ENCODE assay signal across 13 cellular contexts in the genomic region with DNA sequence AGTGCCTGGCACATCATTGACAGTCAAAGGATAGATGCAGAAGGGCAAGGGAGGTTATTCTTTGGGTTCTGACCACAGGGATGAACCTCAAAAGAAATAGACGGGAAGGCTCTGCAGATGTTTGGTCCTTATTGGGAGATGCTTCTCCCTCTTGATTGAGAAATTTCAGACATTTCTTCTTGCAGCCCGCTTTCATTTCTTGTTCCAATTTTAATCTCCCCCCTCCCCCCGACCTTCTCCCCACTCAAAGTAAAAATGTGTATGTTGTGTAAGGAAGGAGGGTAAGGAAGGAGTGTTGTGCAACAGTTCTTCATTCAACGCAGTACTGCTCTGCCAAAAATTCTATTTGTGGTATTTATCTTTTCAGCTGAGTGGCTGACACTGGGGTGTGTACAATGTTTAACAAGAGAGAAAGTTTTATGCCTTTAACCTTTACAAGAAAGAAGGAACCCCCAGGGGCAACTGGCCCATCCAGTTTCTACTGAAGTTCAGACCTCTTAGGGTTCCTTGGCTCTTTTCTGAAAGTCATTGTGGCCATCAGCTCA. TPM values are rescaled to one million over a fixed set of nuclear protein-coding genes. Genes with fewer than 3 reads are reported as not detected.
DNase-seq lines count a peak whose midpoint lies in the region; ATAC-seq, FAIRE-seq and TF ChIP-seq lines count a peak whose summit lies in the region.
"Had no signal": no experiment of that assay in that cellular context is flagged by ENCODE, and none has a peak within 500 bp of the region (broad histone marks: within the 10 kb centered on the region; RNA-seq: fewer than 3 reads in every experiment).

No MANE protein-coding gene starts in this region.

- DNase-seq in AG04450 (ENCODE audit: low read depth, low spot score) (peak; percentile 30), bronchial epithelial cell (ENCODE audit: low read depth) (peak; percentile 33), lower lobe of right lung (peak; percentile 51), MM.1S (no peak), urothelium cell line (ENCODE audit: low spot score) (no peak)
- DNase-seq: activated naive CD4-positive, alpha-beta T cell treated with Interleukin-2 at 50 U/mL for 16 hours; spleen had no signal

- H3K4me3 ChIP-seq in AG04450 (ENCODE audit: low read depth, low read length) (no peak overlapping the region), Loucy (ENCODE audit: low read length, poor library complexity, severe bottlenecking) (no peak overlapping the region), bronchial epithelial cell (ENCODE audit: low read depth, low read length) (no peak overlapping the region), lower lobe of right lung (no peak overlapping the region), MM.1S (ENCODE audit: low read length) (no peak overlapping the region)
- H3K4me3 ChIP-seq: SJSA1, spleen had no signal

- H3K9ac ChIP-seq in Loucy (ENCODE audit: low read depth, low read length, poor library complexity, severe bottlenecking), result no peak overlapping the region
- no peak overlapping the region for H3K9ac ChIP-seq in MM.1S (ENCODE audit: low read length)

- CTCF ChIA-PET in AG04450 (lab: Charles Lee), result interaction anchor here (1.0 kb wide), 1 partner anchor 55 kb away, joined by 3 read pairs; no protein-coding TSS in a partner anchor

- H3K27me3 ChIP-seq in AG04450 (ENCODE audit: control insufficient read depth, insufficient read depth, low read length) (no peaks in the 10 kb centered on the region), Loucy (ENCODE audit: insufficient read depth, low read length, poor library complexity, severe bottlenecking) (no peaks in the 10 kb centered on the region), bronchial epithelial cell (ENCODE audit: control insufficient read depth, insufficient read depth, low read length) (peaks cover 2% of the 10 kb centered on the region), lower lobe of right lung (ENCODE audit: low read depth) (no peaks in the 10 kb centered on the region), MM.1S (replicated peaks; ENCODE audit: insufficient read depth, low read length) (no peaks in the 10 kb centered on the region)
- H3K27me3 ChIP-seq: SJSA1, spleen had no signal

- H3K36me3 ChIP-seq in Loucy (ENCODE audit: insufficient read depth, low read length), result no peaks in the 10 kb centered on the region
- H3K36me3 ChIP-seq in bronchial epithelial cell (ENCODE audit: control insufficient read depth, insufficient read depth, low read length), result no peaks in the 10 kb centered on the region
- H3K36me3 ChIP-seq in lower lobe of right lung, result no peaks in the 10 kb centered on the region
- H3K36me3 ChIP-seq in MM.1S (replicated peaks; ENCODE audit: insufficient read depth, low read length), result no peaks in the 10 kb centered on the region
- H3K36me3 ChIP-seq: SJSA1, spleen had no signal

- H3K27ac ChIP-seq in AG04450 (ENCODE audit: low read depth, low read length), result no peak overlapping the region
- peak overlapping the region; percentile 32 for H3K27ac ChIP-seq in lower lobe of right lung
- no peak overlapping the region for H3K27ac ChIP-seq in MM.1S (ENCODE audit: low read length)
- H3K27ac ChIP-seq: C4-2B, SJSA1 had no signal

- H4K20me1 ChIP-seq in Loucy (ENCODE audit: insufficient read depth, low read length, poor library complexity, severe bottlenecking) (no peaks in the 10 kb centered on the region), MM.1S (ENCODE audit: insufficient read depth, low read length) (no peaks in the 10 kb centered on the region)

- H3K9me3 ChIP-seq in AG04450 (ENCODE audit: control insufficient read depth, insufficient read depth, low read length) (no peaks in the 10 kb centered on the region), Loucy (ENCODE audit: insufficient read depth, low read depth, low read length) (no peaks in the 10 kb centered on the region), lower lobe of right lung (no peaks in the 10 kb centered on the region), MM.1S (replicated peaks; ENCODE audit: insufficient read depth, low read length) (no peaks in the 10 kb centered on the region)
- H3K9me3 ChIP-seq: SJSA1, spleen had no signal

- H3K79me2 ChIP-seq in Loucy (ENCODE audit: insufficient read depth, low read length), result no peaks in the 10 kb centered on the region
- H3K79me2 ChIP-seq in MM.1S (ENCODE audit: low read length), result no peaks in the 10 kb centered on the region

- H3K9me2 ChIP-seq in Loucy (replicated peaks; ENCODE audit: low read depth, low read length) (no peaks in the 10 kb centered on the region), MM.1S (replicated peaks; ENCODE audit: insufficient read depth, low read length) (no peaks in the 10 kb centered on the region)

- ATAC-seq in lower lobe of right lung, result peak; percentile 87 to 88
- no peak for ATAC-seq in GM19455 (IDR thresholded peaks at IDR 0.05; ENCODE audit: unreplicated experiment)
- ATAC-seq in SK-N-SH treated with all-trans-retinoic acid at 6 μM for 48 hours, result no peak

- H3K4me2 ChIP-seq in Loucy (ENCODE audit: low read depth, low read length, poor library complexity, severe bottlenecking) (peak overlapping the region; percentile 10), MM.1S (ENCODE audit: low read depth, low read length) (no peak overlapping the region)

- FAIRE-seq in bronchial epithelial cell (lab: Jason Lieb, UNC) (no peak), urothelium cell line (lab: Jason Lieb, UNC) (no peak)

- POLR2A ChIA-PET in AG04450 (lab: Yijun Ruan, JAX), result interaction anchor here (0.7 to 1.2 kb wide), 3 partner anchors 48 to 597 kb away, joined by 3 to 5 read pairs (median 5); no protein-coding TSS in a partner anchor

- H3K4me1 ChIP-seq in Loucy (ENCODE audit: insufficient read depth, low read length, poor library complexity, severe bottlenecking) (peaks cover 19% of the 10 kb centered on the region), lower lobe of right lung (peaks cover 17% of the 10 kb centered on the region), MM.1S (ENCODE audit: low read length) (no peaks in the 10 kb centered on the region)
- H3K4me1 ChIP-seq: SJSA1 had no signal

- H2AFZ ChIP-seq in Loucy (ENCODE audit: low read length), result peak overlapping the region; percentile 30; the same call in 1 of the 2 replicates
- H2AFZ ChIP-seq in MM.1S (ENCODE audit: low read length), result no peak overlapping the region

- H3F3A ChIP-seq in Loucy (ENCODE audit: low read depth), result no peaks in the 10 kb centered on the region
- H3F3A ChIP-seq in MM.1S (ENCODE audit: insufficient read depth, low read length), result no peaks in the 10 kb centered on the region

- intact Hi-C loops in lower lobe of right lung (cut with DNase I), result no loop called here

- TF ChIP-seq CTCF in AG04450 (IDR thresholded peaks at IDR 0.05; ENCODE audit: low read depth, low read length) (no peak), Loucy (conservative IDR thresholded peaks at IDR 0.05; ENCODE audit: low read length) (no peak), bronchial epithelial cell (IDR thresholded peaks at IDR 0.05; ENCODE audit: insufficient read depth, low read length, severe bottlenecking) (no peak), lower lobe of right lung (IDR thresholded peaks at IDR 0.05) (no peak), MM.1S (IDR thresholded peaks at IDR 0.05; ENCODE audit: low read length) (no peak)

TF ChIP-seq in SK-N-SH treated with all-trans-retinoic acid at 6 μM for 48 hours, 23 proteins besides CTCF, POLR2A, EP300 and RAD21 (continues in another document):
- TF ChIP-seq ZFP3 (CRISPR knock-in tag; IDR thresholded peaks at IDR 0.05) (no peak), TCF4 (CRISPR knock-in tag; IDR thresholded peaks at IDR 0.05; ENCODE audit: borderline replicate concordance) (no peak), ZC3H10 (CRISPR knock-in tag; IDR thresholded peaks at IDR 0.05) (no peak), ZFP30 (CRISPR knock-in tag; IDR thresholded peaks at IDR 0.05) (no peak), RARB (CRISPR knock-in tag; IDR thresholded peaks at IDR 0.05) (no peak), TOX (CRISPR knock-in tag; IDR thresholded peaks at IDR 0.05; ENCODE audit: borderline replicate concordance) (no peak), PPARA (CRISPR knock-in tag; IDR thresholded peaks at IDR 0.05; ENCODE audit: borderline replicate concordance) (no peak), CSDC2 (CRISPR knock-in tag; IDR thresholded peaks at IDR 0.05) (no peak), ZNF8 (CRISPR knock-in tag; IDR thresholded peaks at IDR 0.05) (no peak), ZNF70 (CRISPR knock-in tag; IDR thresholded peaks at IDR 0.05) (no peak), GLIS3 (CRISPR knock-in tag; IDR thresholded peaks at IDR 0.05) (no peak)
- TF ChIP-seq, protein P1, sequence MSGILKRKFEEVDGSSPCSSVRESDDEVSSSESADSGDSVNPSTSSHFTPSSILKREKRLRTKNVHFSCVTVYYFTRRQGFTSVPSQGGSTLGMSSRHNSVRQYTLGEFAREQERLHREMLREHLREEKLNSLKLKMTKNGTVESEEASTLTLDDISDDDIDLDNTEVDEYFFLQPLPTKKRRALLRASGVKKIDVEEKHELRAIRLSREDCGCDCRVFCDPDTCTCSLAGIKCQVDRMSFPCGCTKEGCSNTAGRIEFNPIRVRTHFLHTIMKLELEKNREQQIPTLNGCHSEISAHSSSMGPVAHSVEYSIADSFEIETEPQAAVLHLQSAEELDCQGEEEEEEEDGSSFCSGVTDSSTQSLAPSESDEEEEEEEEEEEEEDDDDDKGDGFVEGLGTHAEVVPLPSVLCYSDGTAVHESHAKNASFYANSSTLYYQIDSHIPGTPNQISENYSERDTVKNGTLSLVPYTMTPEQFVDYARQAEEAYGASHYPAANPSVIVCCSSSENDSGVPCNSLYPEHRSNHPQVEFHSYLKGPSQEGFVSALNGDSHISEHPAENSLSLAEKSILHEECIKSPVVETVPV (CRISPR knock-in tag; IDR thresholded peaks at IDR 0.05), result no peak
- TF ChIP-seq, protein P2, sequence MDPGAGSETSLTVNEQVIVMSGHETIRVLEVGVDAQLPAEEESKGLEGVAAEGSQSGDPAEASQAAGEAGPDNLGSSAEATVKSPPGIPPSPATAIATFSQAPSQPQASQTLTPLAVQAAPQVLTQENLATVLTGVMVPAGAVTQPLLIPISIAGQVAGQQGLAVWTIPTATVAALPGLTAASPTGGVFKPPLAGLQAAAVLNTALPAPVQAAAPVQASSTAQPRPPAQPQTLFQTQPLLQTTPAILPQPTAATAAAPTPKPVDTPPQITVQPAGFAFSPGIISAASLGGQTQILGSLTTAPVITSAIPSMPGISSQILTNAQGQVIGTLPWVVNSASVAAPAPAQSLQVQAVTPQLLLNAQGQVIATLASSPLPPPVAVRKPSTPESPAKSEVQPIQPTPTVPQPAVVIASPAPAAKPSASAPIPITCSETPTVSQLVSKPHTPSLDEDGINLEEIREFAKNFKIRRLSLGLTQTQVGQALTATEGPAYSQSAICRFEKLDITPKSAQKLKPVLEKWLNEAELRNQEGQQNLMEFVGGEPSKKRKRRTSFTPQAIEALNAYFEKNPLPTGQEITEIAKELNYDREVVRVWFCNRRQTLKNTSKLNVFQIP (CRISPR knock-in tag; IDR thresholded peaks at IDR 0.05; ENCODE audit: borderline replicate concordance, low read depth), result no peak

RNA-seq across cellular contexts. Expression of a gene that starts 46.3 kb away (rescaled TPM):
- polyA plus RNA-seq in AG04450 (2011; rRNA removed), result 2.6 and 2.8 TPM in 2 replicates
- polyA minus RNA-seq in AG04450 (2011; rRNA and poly(A)+ RNA removed), result 2.5 and 2.7 TPM in 2 replicates
- total RNA-seq in bronchial epithelial cell (under 0.01 TPM in 1 of 2 replicates, not detected in the other), lower lobe of right lung (5.2 TPM)
- total RNA-seq: NCI-H460, SJSA1 had no signal

Comparison
In these comparisons a context has a peak if more than half of its experiments do, and no peak if none do; other contexts are left out.
1. DNase-seq: peak in AG04450 (single experiment), bronchial epithelial cell (single experiment) and lower lobe of right lung (single experiment); none in MM.1S (single experiment) and urothelium cell line (single experiment).
2. ATAC-seq: peak in lower lobe of right lung (2 of 2); none in GM19455 (single experiment) and SK-N-SH treated with all-trans-retinoic acid at 6 μM for 48 hours (single experiment).